ENCODE assay signal across 24 cellular contexts in genomic region chr9:12231832-12232231, GRCh38.
DNase-seq lines count a peak whose midpoint lies in the region; ATAC-seq, FAIRE-seq and TF ChIP-seq lines count a peak whose summit lies in the region.
"Had no signal": no experiment of that assay in that cellular context is flagged by ENCODE, and none has a peak within 500 bp of the region (broad histone marks: within the 10 kb centered on the region; RNA-seq: fewer than 3 reads in every experiment).

No MANE protein-coding gene starts in this region.

- TF ChIP-seq RAD21 in A549 (conservative IDR thresholded peaks at IDR 0.05 in 1 of 2, IDR thresholded peaks at IDR 0.05 in 1 of 2): no peak

- H3K27ac ChIP-seq in A549: no peak overlapping the region
- no peak overlapping the region for H3K27ac ChIP-seq in HEK293 (ENCODE audit: extremely low read depth, low read depth, low read length)
- H3K27ac ChIP-seq in mesendoderm (ENCODE audit: low read depth, low read length): no peak overlapping the region
- H3K27ac ChIP-seq: 22Rv1 had no signal

- TF ChIP-seq POLR2A in A549 (IDR thresholded peaks at IDR 0.05; ENCODE audit: low read length): no peak

- H3K9ac ChIP-seq in mesendoderm (ENCODE audit: low read length): no peak overlapping the region
- H3K9ac ChIP-seq: BLaER1 had no signal

- CTCF ChIA-PET in A549 (lab: Yijun Ruan, JAX): no interaction called here
- CTCF ChIA-PET in HEK293 (lab: Yijun Ruan, JAX): interaction anchor here (0.8 kb wide), 1 partner anchor 327 kb away, joined by 3 read pairs; no protein-coding TSS in a partner anchor

- H4K5ac ChIP-seq in mesendoderm (ENCODE audit: low read length): no peak overlapping the region

- no peaks in the 10 kb centered on the region for H3K4me1 ChIP-seq in A549
- no peaks in the 10 kb centered on the region for H3K4me1 ChIP-seq in HEK293 (ENCODE audit: control insufficient read depth, insufficient read depth, low read length)
- no peaks in the 10 kb centered on the region for H3K4me1 ChIP-seq in mesendoderm (ENCODE audit: control insufficient read depth, low read depth, low read length)
- H3K4me1 ChIP-seq: BE2C had no signal

- no peak overlapping the region for H4K8ac ChIP-seq in mesendoderm (ENCODE audit: low read depth, low read length)

- H2BK120ac ChIP-seq in mesendoderm (ENCODE audit: low read depth, low read length): no peak overlapping the region

- no peak overlapping the region for H3K4ac ChIP-seq in mesendoderm (ENCODE audit: low read depth, low read length)

- H3K23ac ChIP-seq in mesendoderm (ENCODE audit: low read length): no peak overlapping the region

- H3K79me2 ChIP-seq in mesendoderm (ENCODE audit: control insufficient read depth, insufficient read depth, low read length): no peaks in the 10 kb centered on the region

- H3K9me3 ChIP-seq in A549 (no peaks in the 10 kb centered on the region; the same call in 2 of the 3 replicates), HEK293 (ENCODE audit: control insufficient read depth, insufficient read depth, low read depth, low read length) (no peaks in the 10 kb centered on the region)
- H3K9me3 ChIP-seq: BE2C had no signal

- H2BK5ac ChIP-seq in mesendoderm (ENCODE audit: low read length): no peak overlapping the region

- no peaks in the 10 kb centered on the region for H3K27me3 ChIP-seq in mesendoderm (ENCODE audit: insufficient read depth, low read length, poor library complexity)
- H3K27me3 ChIP-seq: BE2C, BLaER1 had no signal

- H3K18ac ChIP-seq in mesendoderm (ENCODE audit: low read length): no peak overlapping the region

- DNase-seq in A549 (ENCODE audit: low read depth in 1 of 2, low spot score in 1 of 2): no peak
- peak; percentile 88 for DNase-seq in OCI-M1 (lab: John Stamatoyannopoulos, UW)
- peak; percentile 19 for DNase-seq in mesendoderm
- no peak for DNase-seq in NCI-H69 (lab: John Stamatoyannopoulos, UW)
- DNase-seq: ACHN; BE2C; C1 segment of cervical spinal cord; CD4-positive, alpha-beta memory T cell; CD4-positive, CD25-positive, alpha-beta regulatory T cell; CD8-positive, alpha-beta memory T cell; COR-L47; DMS 273 treated with DMSO at 0.1 percent for 48 hours; DMS153; DMS53; DMS79 treated with DMSO at 0.1 percent for 48 hours; GF-D8 had no signal

- FAIRE-seq in A549 (lab: Jason Lieb, UNC): no peak
- FAIRE-seq: G401.6, GM12891, GM19239 had no signal

- no peak for TF ChIP-seq EP300 in A549 (IDR thresholded peaks at IDR 0.05)

- H2BK15ac ChIP-seq in mesendoderm (replicated peaks; ENCODE audit: low read depth): no peak overlapping the region

- POLR2A ChIA-PET in A549 (lab: Yijun Ruan, JAX) (no interaction called here), HEK293 (lab: Yijun Ruan, JAX) (no interaction called here)

- H3K4me2 ChIP-seq in A549: no peak overlapping the region
- H3K4me2 ChIP-seq in mesendoderm (ENCODE audit: low read length): no peak overlapping the region

- no peaks in the 10 kb centered on the region for H3K36me3 ChIP-seq in HEK293 (ENCODE audit: control insufficient read depth in 2 of 2, insufficient read depth in 1 of 2, low read length in 2 of 2)
- H3K36me3 ChIP-seq in mesendoderm (ENCODE audit: control insufficient read depth, insufficient read depth, low read length): no peaks in the 10 kb centered on the region
- H3K36me3 ChIP-seq: BE2C had no signal

- no peaks in the 10 kb centered on the region for H3K79me1 ChIP-seq in mesendoderm (ENCODE audit: low read length)

- TF ChIP-seq CTCF in A549 (IDR thresholded peaks at IDR 0.05) (no peak), HEK293 (tag by site-specific recombination; IDR thresholded peaks at IDR 0.05) (no peak)

- H2AK5ac ChIP-seq in mesendoderm (ENCODE audit: low read length): no peak overlapping the region

- ATAC-seq in A549: no peak
- no peak for ATAC-seq in HG03139 (IDR thresholded peaks at IDR 0.05; ENCODE audit: unreplicated experiment)
- ATAC-seq in GM21619 (IDR thresholded peaks at IDR 0.05; ENCODE audit: unreplicated experiment): no peak

- no peak overlapping the region for H3K4me3 ChIP-seq in A549
- H3K4me3 ChIP-seq in HEK293 (ENCODE audit: low read depth, low read length): no peak overlapping the region
- H3K4me3 ChIP-seq in mesendoderm (ENCODE audit: low read length): no peak overlapping the region
- H3K4me3 ChIP-seq: BLaER1 had no signal

- H3K56ac ChIP-seq in mesendoderm (ENCODE audit: low read length): no peak overlapping the region

TF ChIP-seq in A549, 52 proteins besides CTCF, POLR2A, EP300 and RAD21:
- TF ChIP-seq HOXB5 (CRISPR knock-in tag; IDR thresholded peaks at IDR 0.05): no peak
- peak; percentile 62 for TF ChIP-seq ZFP36 (IDR thresholded peaks at IDR 0.05; ENCODE audit: borderline replicate concordance, partially characterized antibody)

TF ChIP-seq in HEK293, 187 proteins besides CTCF, POLR2A, EP300 and RAD21:
- TF ChIP-seq ZNF596 (tag by site-specific recombination; IDR thresholded peaks at IDR 0.05): no peak
- TF ChIP-seq ZNF585B (tag by site-specific recombination; IDR thresholded peaks at IDR 0.05): peak; percentile 73
- no peak for TF ChIP-seq ZNF114 (tag by site-specific recombination; IDR thresholded peaks at IDR 0.05)
TF ChIP-seq in HEK293: peak in this region for 1.

Comparison
In these comparisons a context has a peak if more than half of its experiments do, and no peak if none do; other contexts are left out.
1. DNase-seq: peak in OCI-M1 (single experiment) and mesendoderm (single experiment); none in A549 (0 of 2) and NCI-H69 (single experiment).